1 cellular context compared by ENCODE assay signal in genomic region chr5:135878156-135878620, GRCh38.
TF ChIP-seq lines count a peak whose summit lies in the region.

No MANE protein-coding gene starts in this region.

TF ChIP-seq in HepG2, 621 proteins besides CTCF, POLR2A, EP300 and RAD21:
- TF ChIP-seq ZNF362 (CRISPR knock-in tag; IDR thresholded peaks at IDR 0.05; ENCODE audit: borderline replicate concordance) (no peak), ZNF230 (CRISPR knock-in tag; IDR thresholded peaks at IDR 0.05) (no peak), SETDB1 (CRISPR knock-in tag; IDR thresholded peaks at IDR 0.05; ENCODE audit: borderline replicate concordance) (no peak), BCL6 (CRISPR knock-in tag; IDR thresholded peaks at IDR 0.05) (no peak), ATRX (CRISPR knock-in tag; IDR thresholded peaks at IDR 0.05; ENCODE audit: borderline replicate concordance) (no peak), ZFP37 (CRISPR knock-in tag; IDR thresholded peaks at IDR 0.05; ENCODE audit: borderline replicate concordance) (no peak), ZNF879 (CRISPR knock-in tag; IDR thresholded peaks at IDR 0.05) (no peak), TBP (CRISPR knock-in tag; IDR thresholded peaks at IDR 0.05) (no peak), ZNF260 (CRISPR knock-in tag; IDR thresholded peaks at IDR 0.05; ENCODE audit: borderline replicate concordance, low read depth) (no peak), YEATS4 (CRISPR knock-in tag; IDR thresholded peaks at IDR 0.05; ENCODE audit: borderline replicate concordance) (no peak), FOXA1 (IDR thresholded peaks at IDR 0.05) (no peak), FOXA1 (CRISPR knock-in tag; IDR thresholded peaks at IDR 0.05) (no peak)
